ENCODE assay signal across 1 cellular context in the genomic region with DNA sequence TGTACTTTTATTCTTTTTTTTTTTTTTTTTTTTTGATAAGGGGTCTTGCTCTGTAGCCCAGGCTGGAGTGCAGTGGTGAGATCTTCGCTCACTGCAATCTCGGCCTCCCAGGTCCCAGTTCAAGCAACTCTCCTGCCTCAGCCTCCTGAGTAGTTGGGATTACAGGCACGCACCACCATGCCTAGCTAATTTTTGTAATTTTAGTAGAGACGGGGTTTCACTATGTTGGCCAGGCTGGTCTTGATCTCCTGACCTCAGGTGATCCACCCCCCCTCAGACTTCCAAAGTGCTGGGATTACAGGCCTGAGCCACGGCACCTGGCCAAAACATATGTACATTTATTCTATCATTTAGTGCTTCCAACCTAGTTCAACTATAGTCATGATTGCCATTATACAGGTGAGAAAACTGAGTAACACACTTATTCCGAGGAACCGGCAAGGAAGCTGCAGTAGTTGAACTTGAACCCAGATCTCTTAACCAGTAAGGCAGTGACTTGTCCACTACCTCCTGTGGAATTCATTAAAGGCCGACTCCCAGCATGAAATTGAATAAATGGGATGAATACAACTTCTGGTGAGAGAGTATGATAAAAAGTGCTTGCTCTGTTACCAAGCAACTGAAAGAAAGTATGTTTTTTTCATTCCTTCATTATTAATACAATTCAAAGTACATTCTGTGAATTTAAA.
TF ChIP-seq lines count a peak whose summit lies in the region.

No MANE protein-coding gene starts in this region.

TF ChIP-seq in K562, 482 proteins besides CTCF, POLR2A, EP300 and RAD21:
- TF ChIP-seq, protein P1, sequence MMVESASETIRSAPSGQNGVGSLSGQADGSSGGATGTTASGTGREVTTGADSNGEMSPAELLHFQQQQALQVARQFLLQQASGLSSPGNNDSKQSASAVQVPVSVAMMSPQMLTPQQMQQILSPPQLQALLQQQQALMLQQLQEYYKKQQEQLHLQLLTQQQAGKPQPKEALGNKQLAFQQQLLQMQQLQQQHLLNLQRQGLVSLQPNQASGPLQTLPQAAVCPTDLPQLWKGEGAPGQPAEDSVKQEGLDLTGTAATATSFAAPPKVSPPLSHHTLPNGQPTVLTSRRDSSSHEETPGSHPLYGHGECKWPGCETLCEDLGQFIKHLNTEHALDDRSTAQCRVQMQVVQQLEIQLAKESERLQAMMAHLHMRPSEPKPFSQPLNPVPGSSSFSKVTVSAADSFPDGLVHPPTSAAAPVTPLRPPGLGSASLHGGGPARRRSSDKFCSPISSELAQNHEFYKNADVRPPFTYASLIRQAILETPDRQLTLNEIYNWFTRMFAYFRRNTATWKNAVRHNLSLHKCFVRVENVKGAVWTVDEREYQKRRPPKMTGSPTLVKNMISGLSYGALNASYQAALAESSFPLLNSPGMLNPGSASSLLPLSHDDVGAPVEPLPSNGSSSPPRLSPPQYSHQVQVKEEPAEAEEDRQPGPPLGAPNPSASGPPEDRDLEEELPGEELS (CRISPR knock-in tag; IDR thresholded peaks at IDR 0.05; ENCODE audit: borderline replicate concordance) = no peak
- TF ChIP-seq TRIM24 (IDR thresholded peaks at IDR 0.05) = no peak
- TF ChIP-seq NELFE (IDR thresholded peaks at IDR 0.05; ENCODE audit: insufficient read depth, insufficient read length) = no peak
- no peak for TF ChIP-seq MIER1 (IDR thresholded peaks at IDR 0.05; ENCODE audit: low read depth)
- peak; percentile 34 for TF ChIP-seq RBM25 (IDR thresholded peaks at IDR 0.05; ENCODE audit: low read depth, low read length, severe bottlenecking)
- TF ChIP-seq KAT8 (IDR thresholded peaks at IDR 0.05; ENCODE audit: low read depth) = no peak
- TF ChIP-seq CSDE1 (IDR thresholded peaks at IDR 0.05) = no peak
- no peak for TF ChIP-seq FOXK2 (conservative IDR thresholded peaks at IDR 0.05 in 1 of 2, IDR thresholded peaks at IDR 0.05 in 1 of 2; ENCODE audit: low read depth in 2 of 2)
- TF ChIP-seq ZNF121 (CRISPR knock-in tag; conservative IDR thresholded peaks at IDR 0.05) = peak; percentile 53
- no peak for TF ChIP-seq TAF7 (tag; IDR thresholded peaks at IDR 0.05)
- TF ChIP-seq KLF16 (IDR thresholded peaks at IDR 0.05) = no peak
- no peak for TF ChIP-seq ZNF316 (IDR thresholded peaks at IDR 0.05)
- no peak for TF ChIP-seq SIN3B (IDR thresholded peaks at IDR 0.05; ENCODE audit: low read depth)
- TF ChIP-seq MBD2 (IDR thresholded peaks at IDR 0.05; ENCODE audit: borderline replicate concordance, low read depth) = no peak
